1 cellular context compared by ENCODE assay signal in the genomic region with DNA sequence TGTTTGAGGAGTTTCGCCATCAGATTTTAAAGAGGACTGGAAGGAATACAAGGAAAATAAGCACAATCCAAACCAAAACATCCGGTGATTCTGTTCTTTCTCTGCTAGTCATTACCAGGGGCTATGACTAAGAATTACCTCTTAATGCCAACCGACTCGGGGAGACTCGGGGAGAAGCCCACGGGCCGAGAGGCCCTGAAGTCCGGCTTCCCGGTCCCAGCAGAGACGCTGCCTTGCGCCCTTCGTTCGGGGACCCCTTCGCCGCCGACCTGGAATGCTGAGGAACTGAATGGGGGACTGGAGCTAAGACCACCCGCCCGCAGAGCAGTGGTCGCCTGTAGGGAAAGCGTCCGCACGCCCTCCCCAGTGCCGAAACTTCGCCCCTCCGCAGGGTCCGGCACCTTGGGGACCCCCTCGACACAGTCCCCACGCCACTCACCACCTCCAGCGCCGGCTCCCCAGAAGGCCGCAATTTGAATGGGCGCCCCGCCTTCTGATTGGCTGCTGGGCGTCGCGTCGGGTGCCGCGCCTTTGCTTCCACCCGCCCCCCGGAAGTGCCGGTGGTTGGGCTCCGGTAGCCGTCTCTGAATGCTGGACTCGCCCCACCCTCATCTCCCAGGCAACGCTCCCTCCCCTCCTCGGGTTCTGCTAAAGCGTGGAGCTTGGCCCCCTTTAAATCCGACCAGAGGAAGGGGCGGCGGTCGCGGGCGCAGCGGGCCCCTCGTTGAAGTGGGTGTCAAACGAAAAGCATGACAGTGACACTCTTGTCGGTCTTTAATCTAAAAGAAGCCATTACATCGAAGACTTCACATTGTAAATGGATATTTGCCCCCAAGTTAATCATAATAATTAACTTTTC.
A peak's percentile ranks its signal among the peaks of the same experiment; 100 is the strongest.
TF ChIP-seq lines count a peak whose summit lies in the region.

Gene KIF14 (minus strand): TSS at position 479 of the 859 bp plus-strand sequence. CDS start 2,028 bp downstream, outside the sequence.

TF ChIP-seq in HepG2, 621 proteins besides CTCF, POLR2A, EP300 and RAD21 (continued from another document and continues in another):
- TF ChIP-seq, protein P1, sequence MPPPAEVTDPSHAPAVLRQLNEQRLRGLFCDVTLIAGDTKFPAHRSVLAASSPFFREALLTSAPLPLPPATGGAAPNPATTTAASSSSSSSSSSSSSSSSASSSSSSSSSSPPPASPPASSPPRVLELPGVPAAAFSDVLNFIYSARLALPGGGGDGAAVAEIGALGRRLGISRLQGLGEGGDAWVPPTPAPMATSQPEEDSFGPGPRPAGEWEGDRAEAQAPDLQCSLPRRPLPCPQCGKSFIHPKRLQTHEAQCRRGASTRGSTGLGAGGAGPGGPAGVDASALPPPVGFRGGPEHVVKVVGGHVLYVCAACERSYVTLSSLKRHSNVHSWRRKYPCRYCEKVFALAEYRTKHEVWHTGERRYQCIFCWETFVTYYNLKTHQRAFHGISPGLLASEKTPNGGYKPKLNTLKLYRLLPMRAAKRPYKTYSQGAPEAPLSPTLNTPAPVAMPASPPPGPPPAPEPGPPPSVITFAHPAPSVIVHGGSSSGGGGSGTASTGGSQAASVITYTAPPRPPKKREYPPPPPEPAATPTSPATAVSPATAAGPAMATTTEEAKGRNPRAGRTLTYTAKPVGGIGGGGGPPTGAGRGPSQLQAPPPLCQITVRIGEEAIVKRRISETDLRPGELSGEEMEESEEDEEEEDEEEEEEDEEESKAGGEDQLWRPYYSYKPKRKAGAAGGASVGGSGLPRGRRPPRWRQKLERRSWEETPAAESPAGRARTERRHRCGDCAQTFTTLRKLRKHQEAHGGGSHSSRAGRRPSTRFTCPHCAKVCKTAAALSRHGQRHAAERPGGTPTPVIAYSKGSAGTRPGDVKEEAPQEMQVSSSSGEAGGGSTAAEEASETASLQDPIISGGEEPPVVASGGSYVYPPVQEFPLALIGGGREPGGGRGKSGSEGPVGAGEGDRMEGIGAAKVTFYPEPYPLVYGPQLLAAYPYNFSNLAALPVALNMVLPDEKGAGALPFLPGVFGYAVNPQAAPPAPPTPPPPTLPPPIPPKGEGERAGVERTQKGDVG (CRISPR knock-in tag; IDR thresholded peaks at IDR 0.05; ENCODE audit: borderline replicate concordance): no peak
- no peak for TF ChIP-seq SKI (IDR thresholded peaks at IDR 0.05; ENCODE audit: partially characterized antibody)
- TF ChIP-seq GABPA (IDR thresholded peaks at IDR 0.05; ENCODE audit: low read depth, low read length): peak; percentile 68
- TF ChIP-seq GABPA (CRISPR knock-in tag; IDR thresholded peaks at IDR 0.05; ENCODE audit: low read depth): peak; percentile 90
- TF ChIP-seq KDM6A (CRISPR knock-in tag; IDR thresholded peaks at IDR 0.05; ENCODE audit: low read depth): no peak
- TF ChIP-seq IRX3 (CRISPR knock-in tag; IDR thresholded peaks at IDR 0.05; ENCODE audit: borderline replicate concordance, low read depth): no peak
- no peak for TF ChIP-seq TERF1 (CRISPR knock-in tag; IDR thresholded peaks at IDR 0.05)
- TF ChIP-seq ZNF816 (CRISPR knock-in tag; IDR thresholded peaks at IDR 0.05; ENCODE audit: borderline replicate concordance): no peak; the same call in 1 of the 2 replicates
- TF ChIP-seq ZNF598 (CRISPR knock-in tag; IDR thresholded peaks at IDR 0.05; ENCODE audit: borderline replicate concordance): peak; percentile 56; the same call in 1 of the 2 replicates
- no peak for TF ChIP-seq DPF2 (CRISPR knock-in tag; IDR thresholded peaks at IDR 0.05; ENCODE audit: borderline replicate concordance, low read depth)
- no peak for TF ChIP-seq ZNF850 (CRISPR knock-in tag; conservative IDR thresholded peaks at IDR 0.05)
- TF ChIP-seq ZFP36L1 (CRISPR knock-in tag; IDR thresholded peaks at IDR 0.05): no peak
- no peak for TF ChIP-seq ZNF83 (CRISPR knock-in tag; IDR thresholded peaks at IDR 0.05; ENCODE audit: borderline replicate concordance)
- TF ChIP-seq ZSCAN9 (CRISPR knock-in tag; IDR thresholded peaks at IDR 0.05; ENCODE audit: borderline replicate concordance): no peak
- TF ChIP-seq NCOA1 (CRISPR knock-in tag; IDR thresholded peaks at IDR 0.05): 0 out of 2 replicates have a peak, but pooled peaks have one; percentile 44
- TF ChIP-seq ZNF646 (CRISPR knock-in tag; IDR thresholded peaks at IDR 0.05): no peak
- no peak for TF ChIP-seq ZNF746 (CRISPR knock-in tag; IDR thresholded peaks at IDR 0.05)
- no peak for TF ChIP-seq RORA (CRISPR knock-in tag; IDR thresholded peaks at IDR 0.05)
- peak; percentile 52; the same call in 1 of the 2 replicates for TF ChIP-seq ZMYM2 (CRISPR knock-in tag; IDR thresholded peaks at IDR 0.05)
- TF ChIP-seq ZNF546 (CRISPR knock-in tag; conservative IDR thresholded peaks at IDR 0.05): no peak
- no peak for TF ChIP-seq ZNF619 (CRISPR knock-in tag; IDR thresholded peaks at IDR 0.05)
- TF ChIP-seq, protein P2, sequence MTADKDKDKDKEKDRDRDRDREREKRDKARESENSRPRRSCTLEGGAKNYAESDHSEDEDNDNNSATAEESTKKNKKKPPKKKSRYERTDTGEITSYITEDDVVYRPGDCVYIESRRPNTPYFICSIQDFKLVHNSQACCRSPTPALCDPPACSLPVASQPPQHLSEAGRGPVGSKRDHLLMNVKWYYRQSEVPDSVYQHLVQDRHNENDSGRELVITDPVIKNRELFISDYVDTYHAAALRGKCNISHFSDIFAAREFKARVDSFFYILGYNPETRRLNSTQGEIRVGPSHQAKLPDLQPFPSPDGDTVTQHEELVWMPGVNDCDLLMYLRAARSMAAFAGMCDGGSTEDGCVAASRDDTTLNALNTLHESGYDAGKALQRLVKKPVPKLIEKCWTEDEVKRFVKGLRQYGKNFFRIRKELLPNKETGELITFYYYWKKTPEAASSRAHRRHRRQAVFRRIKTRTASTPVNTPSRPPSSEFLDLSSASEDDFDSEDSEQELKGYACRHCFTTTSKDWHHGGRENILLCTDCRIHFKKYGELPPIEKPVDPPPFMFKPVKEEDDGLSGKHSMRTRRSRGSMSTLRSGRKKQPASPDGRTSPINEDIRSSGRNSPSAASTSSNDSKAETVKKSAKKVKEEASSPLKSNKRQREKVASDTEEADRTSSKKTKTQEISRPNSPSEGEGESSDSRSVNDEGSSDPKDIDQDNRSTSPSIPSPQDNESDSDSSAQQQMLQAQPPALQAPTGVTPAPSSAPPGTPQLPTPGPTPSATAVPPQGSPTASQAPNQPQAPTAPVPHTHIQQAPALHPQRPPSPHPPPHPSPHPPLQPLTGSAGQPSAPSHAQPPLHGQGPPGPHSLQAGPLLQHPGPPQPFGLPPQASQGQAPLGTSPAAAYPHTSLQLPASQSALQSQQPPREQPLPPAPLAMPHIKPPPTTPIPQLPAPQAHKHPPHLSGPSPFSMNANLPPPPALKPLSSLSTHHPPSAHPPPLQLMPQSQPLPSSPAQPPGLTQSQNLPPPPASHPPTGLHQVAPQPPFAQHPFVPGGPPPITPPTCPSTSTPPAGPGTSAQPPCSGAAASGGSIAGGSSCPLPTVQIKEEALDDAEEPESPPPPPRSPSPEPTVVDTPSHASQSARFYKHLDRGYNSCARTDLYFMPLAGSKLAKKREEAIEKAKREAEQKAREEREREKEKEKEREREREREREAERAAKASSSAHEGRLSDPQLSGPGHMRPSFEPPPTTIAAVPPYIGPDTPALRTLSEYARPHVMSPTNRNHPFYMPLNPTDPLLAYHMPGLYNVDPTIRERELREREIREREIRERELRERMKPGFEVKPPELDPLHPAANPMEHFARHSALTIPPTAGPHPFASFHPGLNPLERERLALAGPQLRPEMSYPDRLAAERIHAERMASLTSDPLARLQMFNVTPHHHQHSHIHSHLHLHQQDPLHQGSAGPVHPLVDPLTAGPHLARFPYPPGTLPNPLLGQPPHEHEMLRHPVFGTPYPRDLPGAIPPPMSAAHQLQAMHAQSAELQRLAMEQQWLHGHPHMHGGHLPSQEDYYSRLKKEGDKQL (CRISPR knock-in tag; IDR thresholded peaks at IDR 0.05; ENCODE audit: low read depth): no peak
- TF ChIP-seq ZNF564 (CRISPR knock-in tag; IDR thresholded peaks at IDR 0.05): no peak
- no peak for TF ChIP-seq ZNF780A (CRISPR knock-in tag; IDR thresholded peaks at IDR 0.05)
- TF ChIP-seq ZNF781 (CRISPR knock-in tag; IDR thresholded peaks at IDR 0.05; ENCODE audit: borderline replicate concordance, not compliant biosample characterization): no peak
- peak; percentile 98 for TF ChIP-seq ARID4A (CRISPR knock-in tag; IDR thresholded peaks at IDR 0.05; ENCODE audit: borderline replicate concordance)
- TF ChIP-seq ATRX (CRISPR knock-in tag; IDR thresholded peaks at IDR 0.05; ENCODE audit: borderline replicate concordance): no peak
- TF ChIP-seq ZBTB37 (CRISPR knock-in tag; IDR thresholded peaks at IDR 0.05): no peak
